In genomic region chr2:242089213-242089549, GRCh38 we compare ENCODE assay signal across 7 cellular contexts.
DNase-seq lines count a peak whose midpoint lies in the region; ATAC-seq and TF ChIP-seq lines count a peak whose summit lies in the region.
"Not testable (repeated sequence)": the region's sequence is repeated elsewhere in the genome, so short reads cannot be mapped to it uniquely, and the experiment has no call there.

No MANE protein-coding gene starts in this region.

- intact Hi-C loops in heart left ventricle (cut with DNase I); mucosa of descending colon (cut with DNase I, micrococcal nuclease): not testable (repeated sequence)

- not testable (repeated sequence) for H3K9me3 Mint-ChIP-seq in activated CD8-positive, alpha-beta memory T cell treated with anti-CD3 and anti-CD28 coated beads, Interleukin-2, amount 10 ng/mL, durations not matched to agents 7 days and 5 days (ENCODE audit: low read depth); chondrocyte (ENCODE audit: low read depth)

- not testable (repeated sequence) for H3K36me3 ChIP-seq in OCI-LY1 (ENCODE audit: insufficient read depth, low read length); heart left ventricle; mucosa of descending colon (ENCODE audit: low read depth)

- not testable (repeated sequence) for H3K4me2 ChIP-seq in OCI-LY1 (ENCODE audit: low read length)

- not testable (repeated sequence) for H3K27me3 ChIP-seq in OCI-LY1 (ENCODE audit: insufficient read depth, low read length); heart left ventricle

- not testable (repeated sequence) for H4K20me1 ChIP-seq in OCI-LY1 (ENCODE audit: insufficient read depth, low read length)

- not testable (repeated sequence) for H3K79me2 ChIP-seq in OCI-LY1 (ENCODE audit: insufficient read depth, low read length)

- CTCF ChIA-PET in activated CD8-positive, alpha-beta memory T cell treated with anti-CD3 and anti-CD28 coated beads, Interleukin-2, amount 10 ng/mL, durations not matched to agents 7 days and 5 days (lab: Charles Lee): not testable (repeated sequence)

- 2 to 10% (median 5%) methylated on average over 2 to 20 of the region's 20 CpGs for WGBS in heart left ventricle, 4 donors

- TF ChIP-seq POLR2A in heart left ventricle (IDR thresholded peaks at IDR 0.05): not testable (repeated sequence)

- H3K27ac Mint-ChIP-seq in activated CD8-positive, alpha-beta memory T cell treated with anti-CD3 and anti-CD28 coated beads, Interleukin-2, amount 10 ng/mL, durations not matched to agents 7 days and 5 days; chondrocyte (ENCODE audit: unreplicated experiment): not testable (repeated sequence)

- peaks cover 27% of the 10 kb centered on the region for H3K4me1 Mint-ChIP-seq in activated CD8-positive, alpha-beta memory T cell treated with anti-CD3 and anti-CD28 coated beads, Interleukin-2, amount 10 ng/mL, durations not matched to agents 7 days and 5 days
- peaks cover 25% of the 10 kb centered on the region for H3K4me1 Mint-ChIP-seq in chondrocyte (ENCODE audit: low read depth)

- ATAC-seq in activated CD8-positive, alpha-beta memory T cell treated with anti-CD3 and anti-CD28 coated beads, Interleukin-2, amount 10 ng/mL, durations not matched to agents 7 days and 5 days; heart left ventricle: not testable (repeated sequence)
- ATAC-seq in mucosa of descending colon: peak; percentile 1

- H3K9me2 ChIP-seq in OCI-LY1 (ENCODE audit: low read depth, low read length): not testable (repeated sequence)

- H3K9me3 ChIP-seq in OCI-LY1 (ENCODE audit: low read length); heart left ventricle; mucosa of descending colon: not testable (repeated sequence)

- peak overlapping the region; percentile 78 for H3K4me3 Mint-ChIP-seq in activated CD8-positive, alpha-beta memory T cell treated with anti-CD3 and anti-CD28 coated beads, Interleukin-2, amount 10 ng/mL, durations not matched to agents 7 days and 5 days
- peak overlapping the region; percentile 85 for H3K4me3 Mint-ChIP-seq in chondrocyte (ENCODE audit: unreplicated experiment)

- not testable (repeated sequence) for H2AFZ ChIP-seq in OCI-LY1 (ENCODE audit: low read length)

- H3K4me3 ChIP-seq in GM08714 (ENCODE audit: low read length): peak overlapping the region; percentile 81
- peak overlapping the region; percentile 74 for H3K4me3 ChIP-seq in OCI-LY1 (ENCODE audit: low read depth, low read length, poor library complexity, severe bottlenecking)
- H3K4me3 ChIP-seq in heart left ventricle: peak overlapping the region; percentile 63 to 100 (median 85)
- H3K4me3 ChIP-seq in mucosa of descending colon: peak overlapping the region; percentile 84
- peak overlapping the region; percentile 73 for H3K4me3 ChIP-seq in skeletal muscle cell (ENCODE audit: low read depth, low read length)

- H3K9ac ChIP-seq in OCI-LY1 (ENCODE audit: low read length): peak overlapping the region; percentile 61; the same call in 1 of the 2 replicates

- DNase-seq in activated CD8-positive, alpha-beta memory T cell treated with anti-CD3 and anti-CD28 coated beads, Interleukin-2, amount 10 ng/mL, durations not matched to agents 7 days and 5 days; chondrocyte (ENCODE audit: low spot score); mucosa of descending colon; skeletal muscle cell (ENCODE audit: low read depth): not testable (repeated sequence)
- DNase-seq in heart left ventricle: peak in 1 of 5 donors; percentile 29

- not testable (repeated sequence) for H3F3A ChIP-seq in OCI-LY1 (ENCODE audit: insufficient read depth, low read length)

- not testable (repeated sequence) for H3K27ac ChIP-seq in OCI-LY1 (ENCODE audit: low read depth, low read length, poor library complexity, severe bottlenecking)
- peak overlapping the region in 1 of 12 donors; percentile 71 for H3K27ac ChIP-seq in heart left ventricle

- H3K4me1 ChIP-seq in OCI-LY1 (ENCODE audit: insufficient read depth, low read length, severe bottlenecking) (peaks cover 30% of the 10 kb centered on the region), heart left ventricle (peaks cover 0 to 34% (median 7%) of the 10 kb centered on the region in 12 donors)
- H3K4me1 ChIP-seq in mucosa of descending colon (ENCODE audit: low read depth): not testable (repeated sequence)

- H3K27me3 Mint-ChIP-seq in activated CD8-positive, alpha-beta memory T cell treated with anti-CD3 and anti-CD28 coated beads, Interleukin-2, amount 10 ng/mL, durations not matched to agents 7 days and 5 days: peaks cover 10% of the 10 kb centered on the region
- H3K27me3 Mint-ChIP-seq in chondrocyte (ENCODE audit: low read depth): not testable (repeated sequence)

- not testable (repeated sequence) for H3K36me3 Mint-ChIP-seq in activated CD8-positive, alpha-beta memory T cell treated with anti-CD3 and anti-CD28 coated beads, Interleukin-2, amount 10 ng/mL, durations not matched to agents 7 days and 5 days; chondrocyte (ENCODE audit: low read depth)

- not testable (repeated sequence) for TF ChIP-seq CTCF in OCI-LY1 (IDR thresholded peaks at IDR 0.05; ENCODE audit: low read length); chondrocyte (IDR thresholded peaks at IDR 0.05); heart left ventricle (IDR thresholded peaks at IDR 0.05); mucosa of descending colon (IDR thresholded peaks at IDR 0.05)
